In genomic region chr6:112503210-112503609, GRCh38 we compare ENCODE assay signal across 11 cellular contexts.
A peak's percentile ranks its signal among the peaks of the same experiment; 100 is the strongest.
DNase-seq lines count a peak whose midpoint lies in the region; TF ChIP-seq lines count a peak whose summit lies in the region.
"Had no signal": no experiment of that assay in that cellular context is flagged by ENCODE, and none has a peak within 500 bp of the region (broad histone marks: within the 10 kb centered on the region; RNA-seq: fewer than 3 reads in every experiment).

No MANE protein-coding gene starts in this region.

- POLR2A ChIA-PET in activated CD4-positive, alpha-beta memory T cell treated with anti-CD3 and anti-CD28 coated beads, Interleukin-2, amount 10 ng/mL, durations not matched to agents 7 days and 5 days (lab: Charles Lee): no interaction called here

- no TSS peak for BruUV-seq in Calu3 (replicated peaks; lab: Mats Ljungman, UMichigan)

- no peaks in the 10 kb centered on the region for H3K9me3 Mint-ChIP-seq in chondrocyte (ENCODE audit: low read depth)
- no peaks in the 10 kb centered on the region for H3K9me3 Mint-ChIP-seq in Calu3 (ENCODE audit: low read depth, unreplicated experiment)
- no peaks in the 10 kb centered on the region for H3K9me3 Mint-ChIP-seq in activated CD4-positive, alpha-beta memory T cell treated with anti-CD3 and anti-CD28 coated beads, Interleukin-2, amount 10 ng/mL, durations not matched to agents 7 days and 5 days

- H3K4me3 Mint-ChIP-seq in chondrocyte (ENCODE audit: unreplicated experiment) (peak overlapping the region; percentile 35), Calu3 (ENCODE audit: low read depth, unreplicated experiment) (no peak overlapping the region)
- no peak overlapping the region for H3K4me3 Mint-ChIP-seq in activated CD4-positive, alpha-beta memory T cell treated with anti-CD3 and anti-CD28 coated beads, Interleukin-2, amount 10 ng/mL, durations not matched to agents 7 days and 5 days
- H3K4me3 Mint-ChIP-seq: naive B cell had no signal

- no peak for TF ChIP-seq CTCF in chondrocyte (IDR thresholded peaks at IDR 0.05)
- TF ChIP-seq CTCF in Calu3 (IDR thresholded peaks at IDR 0.05; ENCODE audit: unreplicated experiment): no peak

- H3K27ac Mint-ChIP-seq in chondrocyte (ENCODE audit: unreplicated experiment): peak overlapping the region; percentile 64
- H3K27ac Mint-ChIP-seq in Calu3 (ENCODE audit: unreplicated experiment): no peak overlapping the region
- H3K27ac Mint-ChIP-seq in activated CD4-positive, alpha-beta memory T cell treated with anti-CD3 and anti-CD28 coated beads, Interleukin-2, amount 10 ng/mL, durations not matched to agents 7 days and 5 days: no peak overlapping the region

- DNase-seq in AG08395 (ENCODE audit: low spot score) (peak; percentile 12), NCI-H146 treated with DMSO at 0.1 percent for 48 hours (lab: John Stamatoyannopoulos, UW; ENCODE audit: unreplicated experiment) (peak; percentile 26), chondrocyte (ENCODE audit: low spot score) (no peak), midbrain (lab: John Stamatoyannopoulos, UW) (peak; percentile 78), SIG-M5 (lab: John Stamatoyannopoulos, UW) (no peak), NCI-H82 treated with DMSO at 0.1 percent for 48 hours (lab: John Stamatoyannopoulos, UW; ENCODE audit: unreplicated experiment) (no peak), Calu3 (no peak)
- no peak for DNase-seq in activated CD4-positive, alpha-beta memory T cell treated with anti-CD3 and anti-CD28 coated beads, Interleukin-2, amount 10 ng/mL, durations not matched to agents 7 days and 5 days
- DNase-seq: activated T-cell treated with anti-CD3 and anti-CD28 coated beads, Interleukin-2, amount 50 U/mL, for 48 hours; naive B cell; upper lobe of right lung had no signal

- CTCF ChIA-PET in Calu3 (lab: Charles Lee): no interaction called here
- CTCF ChIA-PET in activated CD4-positive, alpha-beta memory T cell treated with anti-CD3 and anti-CD28 coated beads, Interleukin-2, amount 10 ng/mL, durations not matched to agents 7 days and 5 days (lab: Charles Lee): no interaction called here

- intact Hi-C loops in Calu3 (cut with micrococcal nuclease; ENCODE audit: unreplicated experiment): no loop called here

- peaks cover 1% of the 10 kb centered on the region for H3K36me3 Mint-ChIP-seq in chondrocyte (ENCODE audit: low read depth)
- H3K36me3 Mint-ChIP-seq in Calu3 (ENCODE audit: insufficient read depth, unreplicated experiment): no peaks in the 10 kb centered on the region
- no peaks in the 10 kb centered on the region for H3K36me3 Mint-ChIP-seq in activated CD4-positive, alpha-beta memory T cell treated with anti-CD3 and anti-CD28 coated beads, Interleukin-2, amount 10 ng/mL, durations not matched to agents 7 days and 5 days (ENCODE audit: low read depth)
- H3K36me3 Mint-ChIP-seq: naive B cell had no signal

- H3K4me1 Mint-ChIP-seq in chondrocyte (ENCODE audit: low read depth): peaks cover 32% of the 10 kb centered on the region
- H3K4me1 Mint-ChIP-seq in Calu3 (ENCODE audit: low read depth, unreplicated experiment): peaks cover 6% of the 10 kb centered on the region
- no peaks in the 10 kb centered on the region for H3K4me1 Mint-ChIP-seq in activated CD4-positive, alpha-beta memory T cell treated with anti-CD3 and anti-CD28 coated beads, Interleukin-2, amount 10 ng/mL, durations not matched to agents 7 days and 5 days
- H3K4me1 Mint-ChIP-seq: naive B cell had no signal

- H3K27me3 Mint-ChIP-seq in chondrocyte (ENCODE audit: low read depth) (no peaks in the 10 kb centered on the region), Calu3 (ENCODE audit: unreplicated experiment) (no peaks in the 10 kb centered on the region)
- H3K27me3 Mint-ChIP-seq in activated CD4-positive, alpha-beta memory T cell treated with anti-CD3 and anti-CD28 coated beads, Interleukin-2, amount 10 ng/mL, durations not matched to agents 7 days and 5 days: no peaks in the 10 kb centered on the region

Comparison
In these comparisons a context has a peak if more than half of its experiments do, and no peak if none do; other contexts are left out.
1. DNase-seq: peak in AG08395 (single experiment), NCI-H146 treated with DMSO at 0.1 percent for 48 hours (single experiment) and midbrain (single experiment); none in chondrocyte (single experiment), SIG-M5 (single experiment), NCI-H82 treated with DMSO at 0.1 percent for 48 hours (single experiment), Calu3 (single experiment) and activated CD4-positive, alpha-beta memory T cell treated with anti-CD3 and anti-CD28 coated beads, Interleukin-2, amount 10 ng/mL, durations not matched to agents 7 days and 5 days (single experiment).